ENCODE assay signal across 20 cellular contexts in genomic region chr6:49565855-49566254, GRCh38. TPM values are rescaled to one million over a fixed set of nuclear protein-coding genes. Genes with fewer than 3 reads are reported as not detected.
A peak's percentile ranks its signal among the peaks of the same experiment; 100 is the strongest.
DNase-seq lines count a peak whose midpoint lies in the region; ATAC-seq, FAIRE-seq and TF ChIP-seq lines count a peak whose summit lies in the region.
"Had no signal": no experiment of that assay in that cellular context is flagged by ENCODE, and none has a peak within 500 bp of the region (broad histone marks: within the 10 kb centered on the region; RNA-seq: fewer than 3 reads in every experiment).

No MANE protein-coding gene starts in this region.

- 67% methylated on average over 10 of the region's 10 CpGs for WGBS in right lobe of liver (ENCODE audit: insufficient coverage, low coverage, low lambda C conversion rate, missing lambda C conversion rate)

- DNase-seq in HT1080 (ENCODE audit: low read depth) (peak; percentile 85), cardiac fibroblast (ENCODE audit: low read depth in 2 of 2) (peak; percentile 56 to 59), right lobe of liver (peak in 1 of 3 donors; percentile 27), SKM-1 (lab: John Stamatoyannopoulos, UW; ENCODE audit: unreplicated experiment) (no peak), T-helper 1 cell (no peak), progenitor cell of endocrine pancreas (ENCODE audit: low spot score, unreplicated experiment) (no peak)
- DNase-seq: activated CD4-positive, alpha-beta T cell treated with anti-CD3 and anti-CD28 coated beads for 36 hours; caudate nucleus; endodermal cell; glutamatergic neuron; kidney; MV-4-11; posterior cingulate gyrus; stimulated activated CD4-positive, alpha-beta T cell treated with anti-CD3 and anti-CD28 coated beads, Interleukin-1b, Interleukin-23, amount 100 ng/mL, for 48 hours; T-helper 17 cell had no signal

- no peak for TF ChIP-seq CTCF in cardiac fibroblast (IDR thresholded peaks at IDR 0.05; ENCODE audit: low read depth, low read length)
- TF ChIP-seq CTCF in right lobe of liver (IDR thresholded peaks at IDR 0.05) = no peak
- no peak for TF ChIP-seq CTCF in progenitor cell of endocrine pancreas (IDR thresholded peaks at IDR 0.05; ENCODE audit: unreplicated experiment)

- peak; percentile 18 to 74 (median 56) for ATAC-seq in right lobe of liver
- ATAC-seq in activated T-helper 17 cell treated with anti-CD3 and anti-CD28 coated beads, Interleukin-2, amount 50 U/mL, for 72 hours (replicated peaks) = no peak
- ATAC-seq: activated CD4-positive, alpha-beta T cell treated with anti-CD3 and anti-CD28 coated beads for 36 hours; T-helper 17 cell had no signal

- no peaks in the 10 kb centered on the region for H3K9me3 ChIP-seq in right lobe of liver

- no peak overlapping the region for H3K4me3 ChIP-seq in cardiac fibroblast (replicated peaks in 1 of 2; ENCODE audit: low read depth in 2 of 2, low read length in 2 of 2)
- H3K4me3 ChIP-seq in right lobe of liver = no peak overlapping the region

- H3K9me3 Mint-ChIP-seq in progenitor cell of endocrine pancreas (ENCODE audit: low read depth) = peaks cover 5% of the 10 kb centered on the region
- H3K9me3 Mint-ChIP-seq in activated T-helper 17 cell treated with anti-CD3 and anti-CD28 coated beads, Interleukin-2, amount 50 U/mL, for 72 hours = no peaks in the 10 kb centered on the region

- no peak overlapping the region for H3K4me3 Mint-ChIP-seq in progenitor cell of endocrine pancreas (ENCODE audit: low read depth)
- no peak overlapping the region for H3K4me3 Mint-ChIP-seq in activated T-helper 17 cell treated with anti-CD3 and anti-CD28 coated beads, Interleukin-2, amount 50 U/mL, for 72 hours
- H3K4me3 Mint-ChIP-seq: activated CD4-positive, alpha-beta T cell treated with anti-CD3 and anti-CD28 coated beads for 36 hours; activated naive CD8-positive, alpha-beta T cell; endodermal cell; T-helper 17 cell had no signal

- FAIRE-seq in A204.1 (lab: Jason Lieb, UNC) = peak; percentile 97
- FAIRE-seq: GM18507, kidney had no signal

- no peaks in the 10 kb centered on the region for H3K27me3 Mint-ChIP-seq in progenitor cell of endocrine pancreas
- peaks cover 7% of the 10 kb centered on the region for H3K27me3 Mint-ChIP-seq in activated T-helper 17 cell treated with anti-CD3 and anti-CD28 coated beads, Interleukin-2, amount 50 U/mL, for 72 hours

- intact Hi-C loops in right lobe of liver (cut with DNase I) = no loop called here

- peaks cover 2% of the 10 kb centered on the region for H3K36me3 Mint-ChIP-seq in progenitor cell of endocrine pancreas (ENCODE audit: insufficient read depth)
- no peaks in the 10 kb centered on the region for H3K36me3 Mint-ChIP-seq in activated T-helper 17 cell treated with anti-CD3 and anti-CD28 coated beads, Interleukin-2, amount 50 U/mL, for 72 hours (ENCODE audit: low read depth)
- H3K36me3 Mint-ChIP-seq: activated naive CD8-positive, alpha-beta T cell had no signal

- no peaks in the 10 kb centered on the region for H3K27me3 ChIP-seq in right lobe of liver

- peak overlapping the region in 1 of 3 donors; percentile 5 for H3K27ac ChIP-seq in right lobe of liver

- peaks cover 0 to 8% (median 4%) of the 10 kb centered on the region in 4 donors for H3K4me1 ChIP-seq in right lobe of liver

- TF ChIP-seq POLR2A in right lobe of liver (IDR thresholded peaks at IDR 0.05) = no peak

- H3K4me1 Mint-ChIP-seq in progenitor cell of endocrine pancreas (ENCODE audit: low read depth) = peaks cover 20% of the 10 kb centered on the region
- H3K4me1 Mint-ChIP-seq in activated T-helper 17 cell treated with anti-CD3 and anti-CD28 coated beads, Interleukin-2, amount 50 U/mL, for 72 hours = no peaks in the 10 kb centered on the region
- H3K4me1 Mint-ChIP-seq: activated CD4-positive, alpha-beta T cell treated with anti-CD3 and anti-CD28 coated beads for 36 hours; T-helper 17 cell had no signal

- no peak overlapping the region for H3K27ac Mint-ChIP-seq in progenitor cell of endocrine pancreas
- H3K27ac Mint-ChIP-seq in activated T-helper 17 cell treated with anti-CD3 and anti-CD28 coated beads, Interleukin-2, amount 50 U/mL, for 72 hours = no peak overlapping the region
- H3K27ac Mint-ChIP-seq: activated CD4-positive, alpha-beta T cell treated with anti-CD3 and anti-CD28 coated beads for 36 hours; activated naive CD8-positive, alpha-beta T cell; endodermal cell; T-helper 17 cell had no signal

- no peaks in the 10 kb centered on the region for H3K36me3 ChIP-seq in right lobe of liver

RNA-seq across cellular contexts. Expression of gene C6orf141, which starts 15.4 kb away (rescaled TPM):
- total RNA-seq in HT1080 (2014; rRNA removed; shearing (Covaris generic)) = 6.5 and 6.7 TPM in 2 replicates
- polyA plus RNA-seq in HT1080 (2015; cell fraction: cytosol; rRNA removed) = 5.3 and 5.8 TPM in 2 replicates
- 64.3 and 65.4 TPM in 2 replicates for polyA plus RNA-seq in HT1080 (2015; cell fraction: nucleus; rRNA removed)
- total RNA-seq in right lobe of liver (1 to 10 TPM in 3 of 6 experiments, under 1 TPM in 3; 0.18 to 3.4 (median 0.79) TPM), progenitor cell of endocrine pancreas (9.4 and 12.3 TPM in 2 replicates)
- not detected for total RNA-seq in activated T-helper 17 cell treated with anti-CD3 and anti-CD28 coated beads, Interleukin-2, amount 50 U/mL, for 72 hours
- total RNA-seq: T-helper 17 cell had no signal
- polyA plus RNA-seq: AG04450 had no signal

Comparison
In these comparisons a context has a peak if more than half of its experiments do, and no peak if none do; other contexts are left out.
1. DNase-seq: peak in HT1080 (single experiment) and cardiac fibroblast (2 of 2); none in SKM-1 (single experiment), T-helper 1 cell (0 of 5) and progenitor cell of endocrine pancreas (single experiment).